Comparison of ENCODE assay signal across 14 cellular contexts in the genomic region with DNA sequence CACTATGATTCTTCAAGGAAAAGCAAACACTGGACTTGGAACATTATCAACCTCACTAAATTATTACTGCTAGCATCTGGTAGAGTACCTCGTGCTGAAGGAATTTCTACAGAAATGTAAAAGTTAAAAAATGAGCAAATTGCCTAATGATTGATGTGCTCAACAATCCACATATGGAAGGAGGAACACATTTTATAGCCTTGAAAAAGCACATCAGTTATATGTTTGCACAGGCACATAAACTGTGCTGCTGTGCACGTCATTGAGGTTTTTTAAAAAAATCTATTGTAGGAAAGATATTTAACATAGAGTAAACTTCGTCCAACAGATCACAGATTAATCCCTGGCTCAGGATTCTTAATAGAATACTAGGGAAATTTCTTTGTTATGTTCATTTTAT.
A peak's percentile ranks its signal among the peaks of the same experiment; 100 is the strongest.
DNase-seq lines count a peak whose midpoint lies in the region; ATAC-seq and TF ChIP-seq lines count a peak whose summit lies in the region.
"Had no signal": no experiment of that assay in that cellular context is flagged by ENCODE, and none has a peak within 500 bp of the region (broad histone marks: within the 10 kb centered on the region; RNA-seq: fewer than 3 reads in every experiment).

No MANE protein-coding gene starts in this region.

- RAD21 ChIA-PET in HCT116 (lab: Charles Lee; ENCODE audit: low non-redundant PET in 1 of 2, low total read pairs in 2 of 2, uncharacterized antibody in 2 of 2, unreplicated experiment in 2 of 2): no interaction called here

- H3K9me2 ChIP-seq in HCT116 (ENCODE audit: insufficient read depth): no peaks in the 10 kb centered on the region

- CTCF ChIA-PET in HCT116 (lab: Charles Lee) (interaction anchor here (1.0 kb wide), 2 partner anchors 511 to 513 kb away, joined by 3 to 6 read pairs; no protein-coding TSS in a partner anchor), HEK293T (lab: Yijun Ruan, JAX) (no interaction called here)

- H3K27ac ChIP-seq in HCT116 (ENCODE audit: low read depth, low read length) (no peak overlapping the region), brain microvascular endothelial cell (no peak overlapping the region)
- H3K27ac ChIP-seq: A549; BLaER1 treated with 17β-estradiol and CSF1 and Interleukin-3, amounts not matched to agents 10 nM and 100 nM; SJCRH30 had no signal

- no peaks in the 10 kb centered on the region for H4K20me1 ChIP-seq in HCT116 (ENCODE audit: insufficient read depth)
- H4K20me1 ChIP-seq: BLaER1 treated with 17β-estradiol and CSF1 and Interleukin-3, amounts not matched to agents 10 nM and 100 nM had no signal

- H3K79me2 ChIP-seq in HCT116 (ENCODE audit: insufficient read depth, low read length): no peaks in the 10 kb centered on the region

- in situ Hi-C loops in brain microvascular endothelial cell (cut with HindIII; ENCODE audit: low pct_ligation_motif_present, low sequenced_read_pairs): no loop called here

- H3K4me3 ChIP-seq in HCT116 (replicated peaks in 1 of 2; ENCODE audit: low read depth in 1 of 2, low read length in 2 of 2): no peak overlapping the region
- no peak overlapping the region for H3K4me3 ChIP-seq in brain microvascular endothelial cell (ENCODE audit: low read depth, low read length)
- no peak overlapping the region for H3K4me3 ChIP-seq in BE2C (ENCODE audit: low read depth, low read length)
- H3K4me3 ChIP-seq: A549; BLaER1 treated with 17β-estradiol and CSF1 and Interleukin-3, amounts not matched to agents 10 nM and 100 nM; SJCRH30 had no signal

- H3K9me3 ChIP-seq in HCT116 (ENCODE audit: control insufficient read depth in 1 of 2, insufficient read depth in 1 of 2, low read depth in 1 of 2, low read length in 2 of 2): no peaks in the 10 kb centered on the region
- H3K9me3 ChIP-seq in BE2C: no peaks in the 10 kb centered on the region; the same call in 1 of the 2 replicates
- H3K9me3 ChIP-seq: A549; BLaER1 treated with 17β-estradiol and CSF1 and Interleukin-3, amounts not matched to agents 10 nM and 100 nM; SJCRH30 had no signal

- H3K36me3 ChIP-seq in HCT116 (ENCODE audit: control insufficient read depth in 1 of 2, insufficient read depth in 2 of 2, low read length in 2 of 2): no peaks in the 10 kb centered on the region
- H3K36me3 ChIP-seq in brain microvascular endothelial cell (replicated peaks): no peaks in the 10 kb centered on the region
- no peaks in the 10 kb centered on the region for H3K36me3 ChIP-seq in BE2C
- H3K36me3 ChIP-seq: BLaER1 treated with 17β-estradiol and CSF1 and Interleukin-3, amounts not matched to agents 10 nM and 100 nM; SJCRH30 had no signal

- no peak for ATAC-seq in HCT116
- no peak for ATAC-seq in HG02678 (IDR thresholded peaks at IDR 0.05; ENCODE audit: unreplicated experiment)
- ATAC-seq: A549 had no signal

- no peak for TF ChIP-seq RAD21 in HCT116 (IDR thresholded peaks at IDR 0.05; ENCODE audit: low read depth)

- H3K4me1 ChIP-seq in HCT116 (ENCODE audit: control insufficient read depth in 1 of 2, insufficient read depth in 2 of 2, low read length in 2 of 2) (no peaks in the 10 kb centered on the region), BE2C (no peaks in the 10 kb centered on the region)
- H3K4me1 ChIP-seq: A549; BLaER1 treated with 17β-estradiol and CSF1 and Interleukin-3, amounts not matched to agents 10 nM and 100 nM; SJCRH30 had no signal

- intact Hi-C loops in HCT116 (cut with micrococcal nuclease): loop anchor here (5.0 to 10.0 kb wide), 4 partner anchors 226 to 1109 kb away; partner anchors contain the start of gene TENT5A

- H3K4me3 Mint-ChIP-seq in mesothelial cell of epicardium: no peak overlapping the region

- DNase-seq in AG20443 (ENCODE audit: low spot score): peak; percentile 10
- no peak for DNase-seq in HCT116 (ENCODE audit: low read depth, low spot score)
- DNase-seq in epidermal melanocyte (ENCODE audit: insufficient read length, low spot score): peak; percentile 25
- DNase-seq in mesothelial cell of epicardium (ENCODE audit: low spot score in 2 of 2, unreplicated experiment in 2 of 2): no peak
- DNase-seq in brain microvascular endothelial cell: no peak
- no peak for DNase-seq in HEK293T (ENCODE audit: extremely low spot score)
- DNase-seq in BE2C: no peak
- DNase-seq: DMS 273 treated with DMSO at 0.1 percent for 48 hours, NCI-H2171 treated with DMSO at 0.1 percent for 48 hours, NCI-H510A had no signal

- no peak for TF ChIP-seq POLR2A in HCT116 (IDR thresholded peaks at IDR 0.05; ENCODE audit: borderline replicate concordance, extremely low read depth, insufficient read depth, insufficient read length)

- H3K27me3 ChIP-seq in HCT116 (ENCODE audit: insufficient read depth, low read length): no peaks in the 10 kb centered on the region
- no peaks in the 10 kb centered on the region for H3K27me3 ChIP-seq in brain microvascular endothelial cell (replicated peaks)
- no peaks in the 10 kb centered on the region for H3K27me3 ChIP-seq in BE2C
- H3K27me3 ChIP-seq: BLaER1 treated with 17β-estradiol and CSF1 and Interleukin-3, amounts not matched to agents 10 nM and 100 nM; SJCRH30 had no signal

- peaks cover 14% of the 10 kb centered on the region for H3K4me1 Mint-ChIP-seq in mesothelial cell of epicardium

- H3K9me3 Mint-ChIP-seq in mesothelial cell of epicardium: peaks cover 3% of the 10 kb centered on the region

- TF ChIP-seq CTCF in HCT116 (IDR thresholded peaks at IDR 0.05 in 2 of 3, conservative IDR thresholded peaks at IDR 0.05 in 1 of 3; ENCODE audit: borderline replicate concordance in 1 of 3, insufficient read depth in 1 of 3, low read depth in 2 of 3, low read length in 2 of 3) (no peak), mesothelial cell of epicardium (IDR thresholded peaks at IDR 0.05; ENCODE audit: unreplicated experiment) (no peak), brain microvascular endothelial cell (IDR thresholded peaks at IDR 0.05; ENCODE audit: low read depth, low read length, missing control alignments) (no peak), BE2C (IDR thresholded peaks at IDR 0.05; ENCODE audit: low read depth, low read length) (no peak)

- peaks cover 1% of the 10 kb centered on the region for H3K36me3 Mint-ChIP-seq in mesothelial cell of epicardium

- no TSS peak for BruUV-seq in HCT116 (replicated peaks; lab: Mats Ljungman, UMichigan)

- POLR2A ChIA-PET in HCT116 (lab: Charles Lee) (no interaction called here), HEK293T (lab: Yijun Ruan, JAX) (interaction anchor here (1.0 kb wide), 1 partner anchor 511 kb away, joined by 4 read pairs; the partner anchor contains the start of gene TENT5A)

- H3K27me3 Mint-ChIP-seq in mesothelial cell of epicardium (ENCODE audit: low read depth): no peaks in the 10 kb centered on the region

- no peak overlapping the region for H3K4me2 ChIP-seq in HCT116 (ENCODE audit: low read length)
- H3K4me2 ChIP-seq: A549; BLaER1 treated with 17β-estradiol and CSF1 and Interleukin-3, amounts not matched to agents 10 nM and 100 nM had no signal

- no peak overlapping the region for H3K9ac ChIP-seq in HCT116 (ENCODE audit: low read length)
- H3K9ac ChIP-seq: BLaER1 treated with 17β-estradiol and CSF1 and Interleukin-3, amounts not matched to agents 10 nM and 100 nM had no signal

- peak overlapping the region; percentile 30 for H3K27ac Mint-ChIP-seq in mesothelial cell of epicardium

- peak overlapping the region; percentile 19 for H2AFZ ChIP-seq in HCT116 (ENCODE audit: low read depth, low read length, poor library complexity, severe bottlenecking)

TF ChIP-seq in HCT116, 20 proteins besides CTCF, POLR2A, EP300 and RAD21:
- TF ChIP-seq EZH2 (IDR thresholded peaks at IDR 0.05) (no peak), FOSL1 (IDR thresholded peaks at IDR 0.05; ENCODE audit: low read depth) (no peak), TCF7L2 (IDR thresholded peaks at IDR 0.05; ENCODE audit: borderline replicate concordance, extremely low read depth, insufficient read depth, insufficient read length) (no peak), ZFX (IDR thresholded peaks at IDR 0.05) (no peak), SP1 (IDR thresholded peaks at IDR 0.05; ENCODE audit: low read depth) (no peak), EZH2phosphoT487 (IDR thresholded peaks at IDR 0.05; ENCODE audit: borderline replicate concordance) (no peak), CEBPB (IDR thresholded peaks at IDR 0.05; ENCODE audit: low read depth) (no peak)
- TF ChIP-seq, protein P1, sequence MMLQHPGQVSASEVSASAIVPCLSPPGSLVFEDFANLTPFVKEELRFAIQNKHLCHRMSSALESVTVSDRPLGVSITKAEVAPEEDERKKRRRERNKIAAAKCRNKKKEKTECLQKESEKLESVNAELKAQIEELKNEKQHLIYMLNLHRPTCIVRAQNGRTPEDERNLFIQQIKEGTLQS (IDR thresholded peaks at IDR 0.05): no peak

TF ChIP-seq in HEK293T, 16 proteins besides CTCF, POLR2A, EP300 and RAD21:
- TF ChIP-seq LEF1 (IDR thresholded peaks at IDR 0.05; ENCODE audit: borderline replicate concordance): no peak
- TF ChIP-seq FOXM1 (IDR thresholded peaks at IDR 0.05; ENCODE audit: borderline replicate concordance): no peak
- TF ChIP-seq NFRKB (IDR thresholded peaks at IDR 0.05): no peak
- TF ChIP-seq, protein P2, sequence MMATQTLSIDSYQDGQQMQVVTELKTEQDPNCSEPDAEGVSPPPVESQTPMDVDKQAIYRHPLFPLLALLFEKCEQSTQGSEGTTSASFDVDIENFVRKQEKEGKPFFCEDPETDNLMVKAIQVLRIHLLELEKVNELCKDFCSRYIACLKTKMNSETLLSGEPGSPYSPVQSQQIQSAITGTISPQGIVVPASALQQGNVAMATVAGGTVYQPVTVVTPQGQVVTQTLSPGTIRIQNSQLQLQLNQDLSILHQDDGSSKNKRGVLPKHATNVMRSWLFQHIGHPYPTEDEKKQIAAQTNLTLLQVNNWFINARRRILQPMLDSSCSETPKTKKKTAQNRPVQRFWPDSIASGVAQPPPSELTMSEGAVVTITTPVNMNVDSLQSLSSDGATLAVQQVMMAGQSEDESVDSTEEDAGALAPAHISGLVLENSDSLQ (IDR thresholded peaks at IDR 0.05): no peak
- TF ChIP-seq SP1 (IDR thresholded peaks at IDR 0.05): no peak
- no peak for TF ChIP-seq ELF4 (IDR thresholded peaks at IDR 0.05)
- TF ChIP-seq FOXK2 (IDR thresholded peaks at IDR 0.05): no peak
- TF ChIP-seq HDGF (IDR thresholded peaks at IDR 0.05; ENCODE audit: borderline replicate concordance): no peak
- TF ChIP-seq ARNT (IDR thresholded peaks at IDR 0.05): no peak

Comparison
In these comparisons a context has a peak if more than half of its experiments do, and no peak if none do; other contexts are left out.
1. DNase-seq: peak in AG20443 (single experiment) and epidermal melanocyte (single experiment); none in HCT116 (single experiment), mesothelial cell of epicardium (0 of 2), brain microvascular endothelial cell (single experiment), HEK293T (single experiment) and BE2C (single experiment).